In genomic region chr7:157645539-157645938, GRCh38 we compare ENCODE assay signal across 17 cellular contexts.
DNase-seq lines count a peak whose midpoint lies in the region; ATAC-seq and TF ChIP-seq lines count a peak whose summit lies in the region.
"Had no signal": no experiment of that assay in that cellular context is flagged by ENCODE, and none has a peak within 500 bp of the region (broad histone marks: within the 10 kb centered on the region; RNA-seq: fewer than 3 reads in every experiment).

No MANE protein-coding gene starts in this region.

- DNase-seq in Right ventricle myocardium inferior (ENCODE audit: missing footprints), result peak; percentile 43
- no peak for DNase-seq in cardiac septum (ENCODE audit: low spot score)
- DNase-seq in NCI-H2171 (lab: John Stamatoyannopoulos, UW), result peak; percentile 61
- DNase-seq in mesenteric fat pad (ENCODE audit: low spot score), result peak; percentile 33
- no peak for DNase-seq in glutamatergic neuron
- DNase-seq: 8988T; BE2C; Calu3; CD8-positive, alpha-beta T cell; Kasumi-1; MG63; NCI-H1092 treated with DMSO at 0.1 percent for 48 hours; NCI-H2081 had no signal

- H3K27me3 Mint-ChIP-seq in glutamatergic neuron (ENCODE audit: unreplicated experiment), result peaks cover 5% of the 10 kb centered on the region

- intact Hi-C loops in Right ventricle myocardium inferior (cut with DNase I) (no loop called here), cardiac septum (cut with DNase I) (no loop called here)

- TF ChIP-seq CTCF in glutamatergic neuron (IDR thresholded peaks at IDR 0.05; ENCODE audit: partially characterized antibody, unreplicated experiment), result no peak

- ATAC-seq in Right ventricle myocardium inferior (no peak), GM19397 (IDR thresholded peaks at IDR 0.05; ENCODE audit: unreplicated experiment) (no peak), GM18511 (IDR thresholded peaks at IDR 0.05; ENCODE audit: unreplicated experiment) (no peak), GM21825 (IDR thresholded peaks at IDR 0.05; ENCODE audit: unreplicated experiment) (no peak)
- ATAC-seq: CD8-positive, alpha-beta T cell; Panc1 had no signal

- H3K9me3 Mint-ChIP-seq in glutamatergic neuron (ENCODE audit: unreplicated experiment), result peaks cover 18% of the 10 kb centered on the region
- H3K9me3 Mint-ChIP-seq: CD8-positive, alpha-beta T cell had no signal

- peaks cover 22% of the 10 kb centered on the region for H3K36me3 Mint-ChIP-seq in glutamatergic neuron (ENCODE audit: unreplicated experiment)
- H3K36me3 Mint-ChIP-seq: CD8-positive, alpha-beta T cell had no signal

- H3K27ac Mint-ChIP-seq in glutamatergic neuron (ENCODE audit: unreplicated experiment), result no peak overlapping the region
- H3K27ac Mint-ChIP-seq: CD8-positive, alpha-beta T cell had no signal

- no peaks in the 10 kb centered on the region for H3K4me1 Mint-ChIP-seq in glutamatergic neuron (ENCODE audit: low read depth, unreplicated experiment)

- no peak overlapping the region for H3K4me3 Mint-ChIP-seq in glutamatergic neuron (ENCODE audit: unreplicated experiment)
- H3K4me3 Mint-ChIP-seq: CD8-positive, alpha-beta T cell had no signal

Comparison
In these comparisons a context has a peak if more than half of its experiments do, and no peak if none do; other contexts are left out.
1. DNase-seq: peak in Right ventricle myocardium inferior (single experiment), NCI-H2171 (single experiment) and mesenteric fat pad (single experiment); none in cardiac septum (single experiment) and glutamatergic neuron (single experiment).